16 cellular contexts compared by ENCODE assay signal in genomic region chr10:72291019-72291532, GRCh38. TPM values are rescaled to one million over a fixed set of nuclear protein-coding genes. Genes with fewer than 3 reads are reported as not detected.
A peak's percentile ranks its signal among the peaks of the same experiment; 100 is the strongest.
DNase-seq lines count a peak whose midpoint lies in the region; ATAC-seq, FAIRE-seq and TF ChIP-seq lines count a peak whose summit lies in the region.
"Had no signal": no experiment of that assay in that cellular context is flagged by ENCODE, and none has a peak within 500 bp of the region (broad histone marks: within the 10 kb centered on the region; RNA-seq: fewer than 3 reads in every experiment).

No MANE protein-coding gene starts in this region.

- peak overlapping the region; percentile 79 for H3K27ac Mint-ChIP-seq in T-helper 1 cell treated with Interleukin-12 subunit alpha and Interleukin-12 subunit beta and Interleukin-4 antibody, amounts not matched to agents 30 μg/mL and 1 μg/mL, for 36 hours

- TF ChIP-seq EP300 in K562 (IDR thresholded peaks at IDR 0.05; ENCODE audit: low read length): peak; percentile 57
- TF ChIP-seq EP300 in esophagus muscularis mucosa (IDR thresholded peaks at IDR 0.05): no peak

- peak overlapping the region in 4 of 11 experiments; percentile 20 to 33 (median 29); a peak in 4 of 22 replicates for H3K27ac ChIP-seq in BLaER1 treated with 17β-estradiol and CSF1 and Interleukin-3, amounts not matched to agents 10 nM and 100 nM
- H3K27ac ChIP-seq in K562 (ENCODE audit: extremely low read depth, low read depth, low read length) (peak overlapping the region; percentile 56; the same call in 2 of the 3 replicates), esophagus muscularis mucosa (replicated peaks in 1 of 4) (no peak overlapping the region)
- H3K27ac ChIP-seq: left ventricle myocardium inferior, neutrophil had no signal

- H3K9ac ChIP-seq in BLaER1 treated with 17β-estradiol and CSF1 and Interleukin-3, amounts not matched to agents 10 nM and 100 nM: no peak overlapping the region
- peak overlapping the region; percentile 39 to 87; a peak in 3 of 4 replicates for H3K9ac ChIP-seq in K562 (ENCODE audit: insufficient read depth in 1 of 2, low read depth in 2 of 2, low read length in 2 of 2)

- DNase-seq in H7 (peak; percentile 28), K562 (ENCODE audit: extremely low read depth in 1 of 4, low spot score in 3 of 4) (peak; percentile 85 to 92 (median 90)), DMS79 (lab: John Stamatoyannopoulos, UW) (no peak), kidney tubule cell (ENCODE audit: low spot score) (no peak), medulla oblongata (ENCODE audit: extremely low spot score) (no peak), esophagus muscularis mucosa (ENCODE audit: extremely low spot score) (no peak)
- DNase-seq: activated CD4-positive, CD25-positive, alpha-beta regulatory T cell; aorta; C1 segment of cervical spinal cord; head of caudate nucleus; left ventricle myocardium inferior; NCI-H446 had no signal

- peak overlapping the region in 10 of 11 experiments; percentile 0 to 60 (median 44); a peak in 16 of 22 replicates for H3K4me2 ChIP-seq in BLaER1 treated with 17β-estradiol and CSF1 and Interleukin-3, amounts not matched to agents 10 nM and 100 nM
- H3K4me2 ChIP-seq in K562 (ENCODE audit: insufficient read depth, low read length): peak overlapping the region; percentile 40

- no peaks in the 10 kb centered on the region for H3K27me3 ChIP-seq in BLaER1 treated with 17β-estradiol and CSF1 and Interleukin-3, amounts not matched to agents 10 nM and 100 nM
- no peaks in the 10 kb centered on the region for H3K27me3 ChIP-seq in H7 (ENCODE audit: control insufficient read depth, insufficient read depth, low read length)
- no peaks in the 10 kb centered on the region for H3K27me3 ChIP-seq in K562 (ENCODE audit: control insufficient read depth in 2 of 2, insufficient read depth in 2 of 2, low read length in 2 of 2)
- H3K27me3 ChIP-seq in esophagus muscularis mucosa: no peaks in the 10 kb centered on the region
- H3K27me3 ChIP-seq: neutrophil had no signal

- no peaks in the 10 kb centered on the region for H3K27me3 Mint-ChIP-seq in T-helper 1 cell treated with Interleukin-12 subunit alpha and Interleukin-12 subunit beta and Interleukin-4 antibody, amounts not matched to agents 30 μg/mL and 1 μg/mL, for 36 hours (ENCODE audit: low read depth)

- peak overlapping the region; percentile 80 for H2AFZ ChIP-seq in K562 (ENCODE audit: low read depth, low read length)

- no peaks in the 10 kb centered on the region for H4K20me1 ChIP-seq in BLaER1 treated with 17β-estradiol and CSF1 and Interleukin-3, amounts not matched to agents 10 nM and 100 nM
- no peaks in the 10 kb centered on the region for H4K20me1 ChIP-seq in K562 (replicated peaks; ENCODE audit: control insufficient read depth, insufficient read depth, low read length)

- TF ChIP-seq POLR2A in K562 (conservative IDR thresholded peaks at IDR 0.05): no peak
- no peak for TF ChIP-seq POLR2A in esophagus muscularis mucosa (IDR thresholded peaks at IDR 0.05; ENCODE audit: low read depth)

- in situ Hi-C loops in K562 (cut with MboI): no loop called here

- TF ChIP-seq CTCF in K562 (IDR thresholded peaks at IDR 0.05 in 2 of 3, conservative IDR thresholded peaks at IDR 0.05 in 1 of 3; ENCODE audit: insufficient read depth in 2 of 3, low read depth in 1 of 3, low read length in 3 of 3): no peak
- TF ChIP-seq CTCF in esophagus muscularis mucosa (IDR thresholded peaks at IDR 0.05): no peak

- CTCF ChIA-PET in K562 (lab: Yijun Ruan, JAX; ENCODE audit: low intra/inter-chr PET ratio): no interaction called here

- no peaks in the 10 kb centered on the region for H3K36me3 ChIP-seq in BLaER1 treated with 17β-estradiol and CSF1 and Interleukin-3, amounts not matched to agents 10 nM and 100 nM
- H3K36me3 ChIP-seq in H7 (replicated peaks; ENCODE audit: control insufficient read depth, insufficient read depth, low read length): no peaks in the 10 kb centered on the region
- no peaks in the 10 kb centered on the region for H3K36me3 ChIP-seq in K562 (ENCODE audit: control insufficient read depth, insufficient read depth, low read length)
- no peaks in the 10 kb centered on the region for H3K36me3 ChIP-seq in esophagus muscularis mucosa
- H3K36me3 ChIP-seq: left ventricle myocardium inferior, neutrophil had no signal

- FAIRE-seq in K562 (lab: Jason Lieb, UNC): peak; percentile 87

- no TSS peak for BruUV-seq in K562 (replicated peaks; lab: Mats Ljungman, UMichigan)

- intact Hi-C loops in K562 (cut with micrococcal nuclease): no loop called here
- intact Hi-C loops in esophagus muscularis mucosa (cut with DNase I): no loop called here

- H3K79me2 ChIP-seq in K562 (ENCODE audit: control insufficient read depth, insufficient read depth, low read length): no peaks in the 10 kb centered on the region

- peaks cover 3% of the 10 kb centered on the region for H3K36me3 Mint-ChIP-seq in T-helper 1 cell treated with Interleukin-12 subunit alpha and Interleukin-12 subunit beta and Interleukin-4 antibody, amounts not matched to agents 30 μg/mL and 1 μg/mL, for 36 hours (ENCODE audit: low read depth)

- ATAC-seq in K562: peak; percentile 80
- ATAC-seq: Right ventricle myocardium inferior had no signal

- WGBS in K562 (ENCODE audit: insufficient coverage, low coverage, missing lambda C conversion rate): 51% methylated on average over 4 of the region's 4 CpGs
- 97% methylated on average over 4 of the region's 4 CpGs for WGBS in esophagus muscularis mucosa

- TF ChIP-seq RAD21 in K562 (CRISPR knock-in tag; conservative IDR thresholded peaks at IDR 0.05 in 1 of 2, IDR thresholded peaks at IDR 0.05 in 1 of 2): no peak

- POLR2A ChIA-PET in K562 (lab: Yijun Ruan, JAX): interaction anchor here (0.6 to 5.9 kb wide), 11 partner anchors 8 to 721 kb away, joined by 3 to 155 read pairs (median 4); partner anchors contain the start of gene DDIT4

- H3K4me1 Mint-ChIP-seq in T-helper 1 cell treated with Interleukin-12 subunit alpha and Interleukin-12 subunit beta and Interleukin-4 antibody, amounts not matched to agents 30 μg/mL and 1 μg/mL, for 36 hours (ENCODE audit: low read depth): peaks cover 53% of the 10 kb centered on the region

- peaks cover 56 to 73% (median 67%) of the 10 kb centered on the region in 10 experiments for H3K4me1 ChIP-seq in BLaER1 treated with 17β-estradiol and CSF1 and Interleukin-3, amounts not matched to agents 10 nM and 100 nM
- H3K4me1 ChIP-seq in K562 (replicated peaks in 1 of 2; ENCODE audit: control insufficient read depth in 2 of 2, insufficient read depth in 2 of 2, low read length in 2 of 2): peaks cover 43% of the 10 kb centered on the region in 2 experiments
- peaks cover 0 to 8% (median 6%) of the 10 kb centered on the region in 4 donors for H3K4me1 ChIP-seq in esophagus muscularis mucosa
- H3K4me1 ChIP-seq: left ventricle myocardium inferior had no signal

- peaks cover 4% of the 10 kb centered on the region for H3K9me3 Mint-ChIP-seq in T-helper 1 cell treated with Interleukin-12 subunit alpha and Interleukin-12 subunit beta and Interleukin-4 antibody, amounts not matched to agents 30 μg/mL and 1 μg/mL, for 36 hours

- peak overlapping the region; percentile 63 for H3K4me3 Mint-ChIP-seq in T-helper 1 cell treated with Interleukin-12 subunit alpha and Interleukin-12 subunit beta and Interleukin-4 antibody, amounts not matched to agents 30 μg/mL and 1 μg/mL, for 36 hours

- no peak overlapping the region for H3K4me3 ChIP-seq in BLaER1 treated with 17β-estradiol and CSF1 and Interleukin-3, amounts not matched to agents 10 nM and 100 nM
- H3K4me3 ChIP-seq in H7 (ENCODE audit: insufficient read depth, low read depth, low read length) (no peak overlapping the region), K562 (no peak overlapping the region), esophagus muscularis mucosa (no peak overlapping the region)
- H3K4me3 ChIP-seq: left ventricle myocardium inferior had no signal

- H3K9me3 ChIP-seq in BLaER1 treated with 17β-estradiol and CSF1 and Interleukin-3, amounts not matched to agents 10 nM and 100 nM (replicated peaks in 1 of 11): no peaks in the 10 kb centered on the region
- H3K9me3 ChIP-seq in K562 (replicated peaks; ENCODE audit: control insufficient read depth, insufficient read depth, low read depth, low read length) (no peaks in the 10 kb centered on the region), esophagus muscularis mucosa (no peaks in the 10 kb centered on the region)
- H3K9me3 ChIP-seq: left ventricle myocardium inferior, neutrophil had no signal

- H3K9me1 ChIP-seq in K562 (ENCODE audit: control insufficient read depth, insufficient read depth, low read length): peaks cover 5% of the 10 kb centered on the region

RNA-seq across cellular contexts. Expression of gene DDIT4, which starts 17.4 kb away (rescaled TPM):
- 54.2 and 123 TPM in 2 replicates for total RNA-seq in H7 (2014; rRNA removed; shearing (Covaris generic))
- total RNA-seq in K562 (2011; cell fraction: chromatin; rRNA removed; ENCODE audit: low replicate concordance): 185 and 371 TPM in 2 replicates
- total RNA-seq in K562 (2011; cell fraction: nucleolus; rRNA removed): 455 and 610 TPM in 2 replicates
- 314 and 392 TPM in 2 replicates for total RNA-seq in K562 (2011; cell fraction: nucleoplasm; rRNA removed)
- 593 and 675 TPM in 2 replicates for total RNA-seq in K562 (2014; rRNA removed)
- total RNA-seq in K562 (2014; rRNA removed; fragmentation: Illumina TruSeq; extraction: Trizol): 159 and 200 TPM in 2 replicates
- total RNA-seq in K562 (2015; rRNA removed; fragmentation: Illumina TruSeq; extraction: Trizol): 13.2 and 14.7 TPM in 2 replicates
- 453 and 674 TPM in 2 replicates for total RNA-seq in K562 (2021)
- 228 and 529 TPM in 2 replicates for polyA plus RNA-seq in K562 (2011; rRNA removed)
- polyA plus RNA-seq in K562 (2011; cell fraction: cytosol; rRNA removed): 345 and 451 TPM in 2 replicates
- polyA plus RNA-seq in K562 (2011; cell fraction: nucleus; rRNA removed): 384 and 450 TPM in 2 replicates
- 184 and 695 TPM in 2 replicates for polyA plus RNA-seq in K562 (2012)
- 107 and 370 TPM in 2 replicates for polyA plus RNA-seq in K562 (2014; fragmentation: Illumina TruSeq; extraction: Trizol)
- polyA plus RNA-seq in K562 (2014; fragmentation: Nextera tagmentation; extraction: Ambion mirVana): 10 to 100 TPM in 1 of 2 experiments, 1 to 10 TPM in 1; 8.2 to 12.3 TPM
- 362 and 564 TPM in 2 replicates for polyA plus RNA-seq in K562 (2014; rRNA removed)
- 156 and 267 TPM in 2 replicates for polyA minus RNA-seq in K562 (2011; rRNA and poly(A)+ RNA removed)
- polyA minus RNA-seq in K562 (2011; cell fraction: cytosol; rRNA and poly(A)+ RNA removed): 180 and 395 TPM in 2 replicates
- 272 and 555 TPM in 2 replicates for polyA minus RNA-seq in K562 (2011; cell fraction: nucleus; rRNA and poly(A)+ RNA removed)
- total RNA-seq in esophagus muscularis mucosa: 100 to 1,000 TPM in 3 of 4 donors, 10 to 100 TPM in 1; 77.4 to 247 (median 146) TPM

Comparison
In these comparisons a context has a peak if more than half of its experiments do, and no peak if none do; other contexts are left out.
1. H3K9ac ChIP-seq: peak in K562 (2 of 2); none in BLaER1 treated with 17β-estradiol and CSF1 and Interleukin-3, amounts not matched to agents 10 nM and 100 nM (0 of 11).
2. DNase-seq: peak in H7 (single experiment) and K562 (4 of 4); none in DMS79 (single experiment), kidney tubule cell (single experiment), medulla oblongata (single experiment) and esophagus muscularis mucosa (single experiment).